In genomic region chr1:105137543-105138444, GRCh38 we compare ENCODE assay signal across 8 cellular contexts.
DNase-seq lines count a peak whose midpoint lies in the region; ATAC-seq and TF ChIP-seq lines count a peak whose summit lies in the region.

No MANE protein-coding gene starts in this region.

- POLR2A ChIA-PET in CD4-positive, alpha-beta T cell (lab: Charles Lee) = no interaction called here
- POLR2A ChIA-PET in CD8-positive, alpha-beta T cell (lab: Charles Lee) = no interaction called here

- H3K27me3 Mint-ChIP-seq in activated naive CD8-positive, alpha-beta T cell treated with anti-CD3 and anti-CD28 coated beads, Interleukin-2, amount 50 U/mL, for 24 hours = no peaks in the 10 kb centered on the region
- H3K27me3 Mint-ChIP-seq in CD4-positive, alpha-beta T cell = no peaks in the 10 kb centered on the region
- no peaks in the 10 kb centered on the region for H3K27me3 Mint-ChIP-seq in CD8-positive, alpha-beta T cell (ENCODE audit: low read depth)

- DNase-seq in RPMI8226 (peak; percentile 60), lower lobe of right lung (no peak), left lobe of liver (ENCODE audit: low spot score) (no peak)
- no peak for DNase-seq in activated naive CD8-positive, alpha-beta T cell treated with anti-CD3 and anti-CD28 coated beads, Interleukin-2, amount 50 U/mL, for 24 hours
- DNase-seq in CD4-positive, alpha-beta T cell = no peak
- DNase-seq in CD8-positive, alpha-beta T cell = no peak

- H3K4me3 ChIP-seq in lower lobe of right lung = no peak overlapping the region
- H3K4me3 ChIP-seq in CD8-positive, alpha-beta T cell (ENCODE audit: low read depth, low read length) = no peak overlapping the region

- CTCF ChIA-PET in CD4-positive, alpha-beta T cell (lab: Charles Lee) = no interaction called here
- CTCF ChIA-PET in CD8-positive, alpha-beta T cell (lab: Charles Lee) = no interaction called here

- no peaks in the 10 kb centered on the region for H3K4me1 Mint-ChIP-seq in activated naive CD8-positive, alpha-beta T cell treated with anti-CD3 and anti-CD28 coated beads, Interleukin-2, amount 50 U/mL, for 24 hours
- H3K4me1 Mint-ChIP-seq in CD4-positive, alpha-beta T cell (ENCODE audit: low read depth) = no peaks in the 10 kb centered on the region
- H3K4me1 Mint-ChIP-seq in CD8-positive, alpha-beta T cell (ENCODE audit: low read depth) = no peaks in the 10 kb centered on the region

- no peaks in the 10 kb centered on the region for H3K36me3 ChIP-seq in lower lobe of right lung
- H3K36me3 ChIP-seq in CD8-positive, alpha-beta T cell (ENCODE audit: insufficient read depth, low read length) = no peaks in the 10 kb centered on the region

- no peaks in the 10 kb centered on the region for H3K4me1 ChIP-seq in lower lobe of right lung
- H3K4me1 ChIP-seq in CD8-positive, alpha-beta T cell (ENCODE audit: insufficient read depth, low read length) = no peaks in the 10 kb centered on the region

- intact Hi-C loops in lower lobe of right lung (cut with DNase I) = no loop called here
- intact Hi-C loops in CD4-positive, alpha-beta T cell (cut with DNase I, micrococcal nuclease) = no loop called here
- intact Hi-C loops in CD8-positive, alpha-beta T cell (cut with DNase I, micrococcal nuclease) = no loop called here

- TF ChIP-seq CTCF in GM12874 (IDR thresholded peaks at IDR 0.05; ENCODE audit: insufficient read depth, low read depth, low read length) (peak; percentile 56), lower lobe of right lung (IDR thresholded peaks at IDR 0.05) (no peak)
- TF ChIP-seq CTCF in CD4-positive, alpha-beta T cell (IDR thresholded peaks at IDR 0.05) = no peak
- TF ChIP-seq CTCF in CD8-positive, alpha-beta T cell (IDR thresholded peaks at IDR 0.05) = no peak

- no peak overlapping the region for H3K27ac Mint-ChIP-seq in activated naive CD8-positive, alpha-beta T cell treated with anti-CD3 and anti-CD28 coated beads, Interleukin-2, amount 50 U/mL, for 24 hours
- H3K27ac Mint-ChIP-seq in CD4-positive, alpha-beta T cell = no peak overlapping the region
- no peak overlapping the region for H3K27ac Mint-ChIP-seq in CD8-positive, alpha-beta T cell

- H3K9me3 Mint-ChIP-seq in activated naive CD8-positive, alpha-beta T cell treated with anti-CD3 and anti-CD28 coated beads, Interleukin-2, amount 50 U/mL, for 24 hours = peaks cover 22% of the 10 kb centered on the region
- peaks cover 12% of the 10 kb centered on the region for H3K9me3 Mint-ChIP-seq in CD4-positive, alpha-beta T cell
- H3K9me3 Mint-ChIP-seq in CD8-positive, alpha-beta T cell = peaks cover 17% of the 10 kb centered on the region

- no peaks in the 10 kb centered on the region for H3K27me3 ChIP-seq in lower lobe of right lung (ENCODE audit: low read depth)
- no peaks in the 10 kb centered on the region for H3K27me3 ChIP-seq in CD4-positive, alpha-beta T cell (ENCODE audit: control insufficient read depth, insufficient read depth, low read length)
- no peaks in the 10 kb centered on the region for H3K27me3 ChIP-seq in CD8-positive, alpha-beta T cell (ENCODE audit: insufficient read depth, low read length)

- H3K36me3 Mint-ChIP-seq in activated naive CD8-positive, alpha-beta T cell treated with anti-CD3 and anti-CD28 coated beads, Interleukin-2, amount 50 U/mL, for 24 hours (ENCODE audit: low read depth) = no peaks in the 10 kb centered on the region
- H3K36me3 Mint-ChIP-seq in CD4-positive, alpha-beta T cell (ENCODE audit: low read depth) = no peaks in the 10 kb centered on the region
- no peaks in the 10 kb centered on the region for H3K36me3 Mint-ChIP-seq in CD8-positive, alpha-beta T cell

- no peak overlapping the region for H3K27ac ChIP-seq in lower lobe of right lung
- no peak overlapping the region for H3K27ac ChIP-seq in CD4-positive, alpha-beta T cell (ENCODE audit: low read depth, low read length)
- H3K27ac ChIP-seq in CD8-positive, alpha-beta T cell (ENCODE audit: low read depth, low read length) = no peak overlapping the region

- peak; percentile 69 for ATAC-seq in HG03439 (IDR thresholded peaks at IDR 0.05; ENCODE audit: unreplicated experiment)
- peak; percentile 51 to 61 for ATAC-seq in lower lobe of right lung
- no peak for ATAC-seq in activated naive CD8-positive, alpha-beta T cell treated with anti-CD3 and anti-CD28 coated beads, Interleukin-2, amount 50 U/mL, for 24 hours
- ATAC-seq in CD4-positive, alpha-beta T cell (ENCODE audit: poor library complexity) = no peak
- ATAC-seq in left lobe of liver = no peak
- ATAC-seq in CD8-positive, alpha-beta T cell = no peak

- H3K9me3 ChIP-seq in lower lobe of right lung = no peaks in the 10 kb centered on the region
- no peaks in the 10 kb centered on the region for H3K9me3 ChIP-seq in CD4-positive, alpha-beta T cell (ENCODE audit: control insufficient read depth, low read length)
- no peaks in the 10 kb centered on the region for H3K9me3 ChIP-seq in CD8-positive, alpha-beta T cell (ENCODE audit: low read length)

- no peak overlapping the region for H3K4me3 Mint-ChIP-seq in activated naive CD8-positive, alpha-beta T cell treated with anti-CD3 and anti-CD28 coated beads, Interleukin-2, amount 50 U/mL, for 24 hours
- no peak overlapping the region for H3K4me3 Mint-ChIP-seq in CD4-positive, alpha-beta T cell
- no peak overlapping the region for H3K4me3 Mint-ChIP-seq in CD8-positive, alpha-beta T cell

Comparison
In these comparisons a context has a peak if more than half of its experiments do, and no peak if none do; other contexts are left out.
1. ATAC-seq: peak in HG03439 (single experiment) and lower lobe of right lung (2 of 2); none in activated naive CD8-positive, alpha-beta T cell treated with anti-CD3 and anti-CD28 coated beads, Interleukin-2, amount 50 U/mL, for 24 hours (single experiment), CD4-positive, alpha-beta T cell (single experiment), left lobe of liver (single experiment) and CD8-positive, alpha-beta T cell (single experiment).